1 cellular context compared by ENCODE assay signal in genomic region chr17:68598545-68598961, GRCh38.
TF ChIP-seq lines count a peak whose summit lies in the region.

No MANE protein-coding gene starts in this region.

TF ChIP-seq in liver, 16 proteins besides CTCF, POLR2A, EP300 and RAD21 (continued from another document):
- no peak for TF ChIP-seq ATF3 (IDR thresholded peaks at IDR 0.05)
- TF ChIP-seq FOXA1 (IDR thresholded peaks at IDR 0.05) = peak; percentile 22
- peak; percentile 64 for TF ChIP-seq MAX (IDR thresholded peaks at IDR 0.05)
- no peak for TF ChIP-seq NR2F2 (IDR thresholded peaks at IDR 0.05)
- peak; percentile 28 for TF ChIP-seq FOXA2 (IDR thresholded peaks at IDR 0.05)
- TF ChIP-seq EGR1 (IDR thresholded peaks at IDR 0.05; ENCODE audit: low read depth in 2 of 2) = no peak
